9 cellular contexts compared by ENCODE assay signal in the genomic region with DNA sequence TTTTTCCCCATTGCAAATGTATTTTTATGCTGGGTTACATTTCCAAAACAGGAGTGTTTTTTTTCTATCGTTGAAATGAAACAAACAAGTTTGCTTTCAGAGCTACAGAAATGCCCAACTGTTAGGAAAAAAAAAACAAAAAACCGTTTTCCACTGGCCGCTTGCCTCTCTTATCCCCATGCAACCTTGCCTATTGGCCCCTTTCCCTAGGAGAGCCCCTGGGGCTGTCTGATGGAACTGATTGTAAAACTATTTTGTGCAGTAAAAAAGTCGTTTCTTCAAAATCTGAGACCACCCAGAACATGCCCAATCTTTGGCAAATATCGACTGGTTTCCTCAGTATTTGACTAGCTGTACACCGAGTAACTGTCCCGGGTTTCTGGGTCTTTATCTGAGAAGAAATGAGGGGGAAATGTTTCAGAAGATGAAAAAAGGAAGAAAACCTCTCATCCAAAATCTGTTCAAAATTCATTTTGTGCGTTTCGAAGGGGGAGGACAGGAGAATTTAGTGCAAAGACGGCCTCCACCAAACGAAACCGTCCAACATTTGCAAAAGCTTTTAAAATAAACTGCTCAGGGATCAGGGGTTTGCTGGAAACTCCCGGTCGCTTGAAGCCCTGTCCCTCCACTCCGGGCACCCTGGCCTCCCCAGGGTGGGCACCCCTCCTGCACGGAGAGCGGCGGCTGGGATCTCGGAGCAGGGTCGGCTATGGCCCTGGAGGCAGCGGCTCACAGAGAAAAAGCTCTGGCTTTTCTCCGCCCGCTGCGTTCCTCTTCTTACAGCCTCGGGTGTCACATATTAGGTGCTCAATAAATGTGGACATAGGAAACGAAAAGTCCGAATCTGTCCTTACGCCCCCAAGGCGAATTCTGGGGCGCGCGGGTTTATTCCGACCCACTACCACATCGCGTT. TPM values are rescaled to one million over a fixed set of nuclear protein-coding genes. Genes with fewer than 3 reads are reported as not detected.
DNase-seq lines count a peak whose midpoint lies in the region; ATAC-seq and TF ChIP-seq lines count a peak whose summit lies in the region.
"Had no signal": no experiment of that assay in that cellular context is flagged by ENCODE, and none has a peak within 500 bp of the region (broad histone marks: within the 10 kb centered on the region; RNA-seq: fewer than 3 reads in every experiment).

No MANE protein-coding gene starts in this region.

- no peak for DNase-seq in H9
- no peak for DNase-seq in activated naive CD8-positive, alpha-beta T cell treated with anti-CD3 and anti-CD28 coated beads, Interleukin-2, amount 10 ng/mL, durations not matched to agents 7 days and 5 days
- DNase-seq in smooth muscle cell (lab: John Stamatoyannopoulos, UW; ENCODE audit: unreplicated experiment): no peak
- DNase-seq in stimulated activated CD4-positive, alpha-beta T cell treated with anti-CD3 and anti-CD28 coated beads, Interleukin-4, amount 100 ng/mL, for 4 hours: no peak
- no peak for DNase-seq in NOMO-1 (lab: John Stamatoyannopoulos, UW; ENCODE audit: unreplicated experiment in 2 of 2)
- DNase-seq in OCI-M2 (lab: John Stamatoyannopoulos, UW; ENCODE audit: unreplicated experiment): no peak
- DNase-seq in HuH-7.5 (ENCODE audit: low spot score): no peak

- H3T11ph ChIP-seq in H9 (ENCODE audit: low read length): no peak overlapping the region

- H3K4me1 ChIP-seq in H9 (ENCODE audit: insufficient read depth, low read length) (peaks cover 9% of the 10 kb centered on the region; the same call in 1 of the 2 replicates), iPS-18a (ENCODE audit: control insufficient read depth, low read depth, low read length) (peaks cover 30% of the 10 kb centered on the region), smooth muscle cell (ENCODE audit: low read depth) (peaks cover 11% of the 10 kb centered on the region)

- H4K20me1 ChIP-seq in H9 (ENCODE audit: control insufficient read depth, insufficient read depth, insufficient read length) (no peaks in the 10 kb centered on the region), smooth muscle cell (ENCODE audit: low read depth) (no peaks in the 10 kb centered on the region)

- H3K79me1 ChIP-seq in H9 (ENCODE audit: insufficient read depth, low read depth, low read length, poor library complexity, severe bottlenecking): no peaks in the 10 kb centered on the region

- peaks cover 66% of the 10 kb centered on the region for H3K27me3 Mint-ChIP-seq in H9 (ENCODE audit: low read depth)
- H3K27me3 Mint-ChIP-seq in activated naive CD8-positive, alpha-beta T cell treated with anti-CD3 and anti-CD28 coated beads, Interleukin-2, amount 10 ng/mL, durations not matched to agents 7 days and 5 days: peaks cover 86% of the 10 kb centered on the region

- no peak overlapping the region for H3K18ac ChIP-seq in H9 (ENCODE audit: insufficient read length, low read depth, low read length)

- no peak overlapping the region for H2AK5ac ChIP-seq in H9 (ENCODE audit: insufficient read length, low read length)

- H3K4me3 ChIP-seq in iPS-18a (ENCODE audit: low read length) (peak overlapping the region; percentile 73), smooth muscle cell (peak overlapping the region; percentile 61)

- H3K36me3 ChIP-seq in iPS-18a (ENCODE audit: control insufficient read depth, low read depth, low read length) (no peaks in the 10 kb centered on the region), smooth muscle cell (ENCODE audit: low read depth) (no peaks in the 10 kb centered on the region)

- H3K4ac ChIP-seq in H9 (ENCODE audit: low read depth, low read length): no peak overlapping the region

- peak overlapping the region in 1 of 3 experiments; percentile 53; a peak in 1 of 7 replicates for H3K27ac Mint-ChIP-seq in H9
- H3K27ac Mint-ChIP-seq in activated naive CD8-positive, alpha-beta T cell treated with anti-CD3 and anti-CD28 coated beads, Interleukin-2, amount 10 ng/mL, durations not matched to agents 7 days and 5 days: no peak overlapping the region

- H4K8ac ChIP-seq in H9 (replicated peaks; ENCODE audit: insufficient read length, low read depth, low read length): no peak overlapping the region

- H3K79me2 ChIP-seq in H9 (ENCODE audit: insufficient read depth, low read length) (no peaks in the 10 kb centered on the region), smooth muscle cell (ENCODE audit: low read depth) (no peaks in the 10 kb centered on the region)

- H4K91ac ChIP-seq in H9 (ENCODE audit: insufficient read length, low read depth, low read length): no peak overlapping the region

- POLR2A ChIA-PET in activated naive CD8-positive, alpha-beta T cell treated with anti-CD3 and anti-CD28 coated beads, Interleukin-2, amount 10 ng/mL, durations not matched to agents 7 days and 5 days (lab: Charles Lee): no interaction called here

- no peak overlapping the region for H2BK20ac ChIP-seq in H9 (ENCODE audit: low read depth, low read length, poor library complexity, severe bottlenecking)

- H3K56ac ChIP-seq in H9 (ENCODE audit: insufficient read length, low read depth, low read length): no peak overlapping the region

- no peak overlapping the region for H4K5ac ChIP-seq in H9 (ENCODE audit: insufficient read length, low read depth, low read length)

- H3K4me1 Mint-ChIP-seq in H9: peaks cover 28 to 40% of the 10 kb centered on the region in 2 experiments
- H3K4me1 Mint-ChIP-seq in activated naive CD8-positive, alpha-beta T cell treated with anti-CD3 and anti-CD28 coated beads, Interleukin-2, amount 10 ng/mL, durations not matched to agents 7 days and 5 days: peaks cover 20% of the 10 kb centered on the region

- H3K27ac ChIP-seq in H9 (ENCODE audit: insufficient read length, low read depth, low read length): no peak overlapping the region
- H3K27ac ChIP-seq in iPS-18a (ENCODE audit: low read length): no peak overlapping the region
- no peak overlapping the region for H3K27ac ChIP-seq in smooth muscle cell (ENCODE audit: low read depth)

- WGBS in H9 (ENCODE audit: extremely low coverage, insufficient read length, low lambda C conversion rate): no CpG with 5 or more reads among the region's 35 CpGs
- 10% methylated on average over 35 of the region's 35 CpGs for whole genome bisulfite sequencing in smooth muscle cell (ENCODE audit: low lambda C conversion rate)

- H2BK5ac ChIP-seq in H9 (ENCODE audit: insufficient read length, low read length): no peak overlapping the region

- H3K9ac ChIP-seq in H9 (ENCODE audit: extremely low read depth, insufficient read length, low read length): peak overlapping the region; percentile 7
- H3K9ac ChIP-seq in iPS-18a (ENCODE audit: low read length): peak overlapping the region; percentile 29
- no peak overlapping the region for H3K9ac ChIP-seq in smooth muscle cell (ENCODE audit: low read depth)

- H3K23ac ChIP-seq in H9 (ENCODE audit: insufficient read length, low read depth, low read length): no peak overlapping the region

- H3K27me3 ChIP-seq in H9 (ENCODE audit: insufficient read depth, low read length) (peaks cover 2% of the 10 kb centered on the region; the same call in 1 of the 2 replicates), iPS-18a (ENCODE audit: control insufficient read depth, insufficient read depth, low read length) (peaks cover 50% of the 10 kb centered on the region), smooth muscle cell (ENCODE audit: low read depth) (peaks cover 80% of the 10 kb centered on the region)

- H3K9me3 ChIP-seq in H9 (ENCODE audit: control insufficient read depth, low read depth, low read length): no peaks in the 10 kb centered on the region
- no peaks in the 10 kb centered on the region for H3K9me3 ChIP-seq in iPS-18a (ENCODE audit: control insufficient read depth, low read depth, low read length)
- H3K9me3 ChIP-seq in smooth muscle cell (replicated peaks; ENCODE audit: low read depth): no peaks in the 10 kb centered on the region

- H2BK120ac ChIP-seq in H9 (ENCODE audit: low read depth, low read length, poor library complexity, severe bottlenecking): no peak overlapping the region

- no peaks in the 10 kb centered on the region; a peak in 1 of 5 replicates for H3K9me3 Mint-ChIP-seq in H9
- H3K9me3 Mint-ChIP-seq in activated naive CD8-positive, alpha-beta T cell treated with anti-CD3 and anti-CD28 coated beads, Interleukin-2, amount 10 ng/mL, durations not matched to agents 7 days and 5 days: no peaks in the 10 kb centered on the region

- H3K36me3 Mint-ChIP-seq in H9 (ENCODE audit: insufficient read depth in 1 of 3, low read depth in 3 of 3): no peaks in the 10 kb centered on the region; a peak in 1 of 7 replicates
- H3K36me3 Mint-ChIP-seq in activated naive CD8-positive, alpha-beta T cell treated with anti-CD3 and anti-CD28 coated beads, Interleukin-2, amount 10 ng/mL, durations not matched to agents 7 days and 5 days: peaks cover 6% of the 10 kb centered on the region

- H2AFZ ChIP-seq in H9 (ENCODE audit: low read length): no peak overlapping the region
- peak overlapping the region; percentile 53 for H2AFZ ChIP-seq in smooth muscle cell (ENCODE audit: low read depth)

- TF ChIP-seq CTCF in H9 (conservative IDR thresholded peaks at IDR 0.05) (no peak), smooth muscle cell (IDR thresholded peaks at IDR 0.05; ENCODE audit: borderline replicate concordance, insufficient read depth, poor library complexity, severe bottlenecking) (no peak)

- H3F3A ChIP-seq in smooth muscle cell (ENCODE audit: low read depth): no peaks in the 10 kb centered on the region

- peaks cover 28% of the 10 kb centered on the region for H3K23me2 ChIP-seq in H9 (ENCODE audit: insufficient read length, low read depth, low read length, poor library complexity, severe bottlenecking)

- H3K14ac ChIP-seq in H9 (ENCODE audit: insufficient read depth, low read length): 0 out of 2 replicates have a peak overlapping the region, but pooled peaks have one; percentile 64

- no peak overlapping the region for H2BK15ac ChIP-seq in H9 (ENCODE audit: low read depth, low read length)

- H2BK12ac ChIP-seq in H9 (ENCODE audit: insufficient read length, low read depth, low read length): no peak overlapping the region

- peak overlapping the region; percentile 68 for H3K4me2 ChIP-seq in H9 (ENCODE audit: insufficient read depth, insufficient read length, low read length)
- peak overlapping the region; percentile 88 for H3K4me2 ChIP-seq in smooth muscle cell

- no peak for ATAC-seq in activated naive CD8-positive, alpha-beta T cell treated with anti-CD3 and anti-CD28 coated beads, Interleukin-2, amount 10 ng/mL, durations not matched to agents 7 days and 5 days (ENCODE audit: low read depth)

- peak overlapping the region; percentile 73 to 83 for H3K4me3 Mint-ChIP-seq in H9
- H3K4me3 Mint-ChIP-seq in activated naive CD8-positive, alpha-beta T cell treated with anti-CD3 and anti-CD28 coated beads, Interleukin-2, amount 10 ng/mL, durations not matched to agents 7 days and 5 days: peak overlapping the region; percentile 64

RNA-seq across cellular contexts. Expression of gene GNAO1, which starts 1.0 kb away (rescaled TPM):
- 16.9 and 17.0 TPM in 2 replicates for total RNA-seq in H9 (2021)
- 1 to 10 TPM; 5.7 to 6.7 TPM for total RNA-seq in activated naive CD8-positive, alpha-beta T cell treated with anti-CD3 and anti-CD28 coated beads, Interleukin-2, amount 10 ng/mL, durations not matched to agents 7 days and 5 days
- 3.7 and 4.8 TPM in 2 replicates for total RNA-seq in smooth muscle cell
- polyA plus RNA-seq in smooth muscle cell: 1.7 and 2.3 TPM in 2 replicates
- total RNA-seq: myocyte had no signal
